ENCODE assay signal across 27 cellular contexts in the genomic region with DNA sequence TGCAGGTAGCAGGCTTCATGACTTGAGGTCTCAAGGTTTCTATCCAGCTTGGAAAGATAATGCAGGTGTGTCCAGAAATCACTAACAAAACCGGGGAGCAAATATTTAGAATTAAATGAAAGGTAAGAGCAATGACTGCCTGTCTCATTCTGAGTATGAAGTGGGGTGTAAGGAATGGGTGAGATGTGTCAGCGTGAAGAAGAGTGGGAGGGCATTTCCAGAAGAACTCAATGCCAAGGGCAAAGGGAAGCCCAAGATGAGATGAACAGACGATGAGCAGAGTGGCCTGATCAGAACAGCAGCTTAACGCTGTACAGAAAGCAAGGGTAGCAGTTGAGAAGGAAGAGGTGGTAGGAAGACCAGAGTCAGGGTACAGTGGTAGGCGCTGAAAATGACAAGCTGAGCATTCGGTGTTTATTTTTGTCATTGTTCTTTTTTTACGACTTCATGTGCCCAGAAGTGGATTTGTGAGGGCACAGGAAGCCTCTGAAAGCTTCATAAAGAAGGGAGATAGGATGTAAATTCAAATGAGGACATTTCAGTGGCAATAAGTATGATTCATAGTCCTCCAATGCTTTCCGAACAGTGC.
DNase-seq lines count a peak whose midpoint lies in the region; ATAC-seq, FAIRE-seq and TF ChIP-seq lines count a peak whose summit lies in the region.
"Had no signal": no experiment of that assay in that cellular context is flagged by ENCODE, and none has a peak within 500 bp of the region (broad histone marks: within the 10 kb centered on the region; RNA-seq: fewer than 3 reads in every experiment).

No MANE protein-coding gene starts in this region.

- no peak overlapping the region for H3K9ac ChIP-seq in astrocyte (ENCODE audit: low read length)

- H3K4me1 ChIP-seq in A673 (ENCODE audit: insufficient read depth, low read length, poor library complexity, severe bottlenecking) = peaks cover 49% of the 10 kb centered on the region
- no peaks in the 10 kb centered on the region for H3K4me1 ChIP-seq in astrocyte (ENCODE audit: insufficient read depth, low read length)
- H3K4me1 ChIP-seq: lower lobe of right lung had no signal

- POLR2A ChIA-PET in A673 (lab: Charles Lee; ENCODE audit: low non-redundant PET) = no interaction called here

- no peaks in the 10 kb centered on the region for H3K27me3 ChIP-seq in A673 (replicated peaks; ENCODE audit: insufficient read depth, low read depth, low read length, poor library complexity)
- H3K27me3 ChIP-seq in astrocyte (ENCODE audit: insufficient read depth, low read length) = no peaks in the 10 kb centered on the region
- H3K27me3 ChIP-seq in layer of hippocampus (ENCODE audit: control insufficient read depth, insufficient read depth, low read length) = no peaks in the 10 kb centered on the region
- H3K27me3 ChIP-seq: body of pancreas, ovary, right atrium auricular region had no signal

- intact Hi-C loops in A673 (cut with micrococcal nuclease; ENCODE audit: unreplicated experiment) = loop anchor here (5.0 to 10.0 kb wide), 2 partner anchors 185 to 507 kb away; no protein-coding TSS in a partner anchor

- no TSS peak for BruUV-seq in A673 (replicated peaks; lab: Mats Ljungman, UMichigan)

- FAIRE-seq in astrocyte (lab: Jason Lieb, UNC) = no peak
- FAIRE-seq: colon had no signal

- H3K27ac Mint-ChIP-seq in astrocyte (ENCODE audit: unreplicated experiment) = peak overlapping the region; percentile 67
- H3K27ac Mint-ChIP-seq: stimulated activated naive CD8-positive, alpha-beta T cell treated with anti-CD3 and anti-CD28 coated beads, Interleukin-15, Interleukin-2, amounts not matched to agents 100 ng/mL and 50 ng/mL, for 24 hours; type B pancreatic cell had no signal

- peaks cover 8% of the 10 kb centered on the region for H3K4me1 Mint-ChIP-seq in astrocyte (ENCODE audit: low read depth, unreplicated experiment)

- peak overlapping the region; percentile 20 for H3K27ac ChIP-seq in A673 (ENCODE audit: low read depth, low read length, poor library complexity, severe bottlenecking)
- H3K27ac ChIP-seq in astrocyte (ENCODE audit: low read depth, low read length) = no peak overlapping the region
- peak overlapping the region; percentile 3 for H3K27ac ChIP-seq in layer of hippocampus (ENCODE audit: low read depth, low read length)
- H3K27ac ChIP-seq: body of pancreas, lower lobe of right lung, ovary, right atrium auricular region had no signal

- CTCF ChIA-PET in A673 (lab: Charles Lee) = no interaction called here

- no peak for ATAC-seq in GM19397 (IDR thresholded peaks at IDR 0.05; ENCODE audit: unreplicated experiment)
- ATAC-seq: body of pancreas, lower lobe of right lung, mucosa of descending colon had no signal

- H3K4me2 ChIP-seq in astrocyte (ENCODE audit: low read length) = no peak overlapping the region

- H3K4me3 ChIP-seq in A673 (ENCODE audit: low read depth, low read length, poor library complexity, severe bottlenecking) (no peak overlapping the region), astrocyte (ENCODE audit: insufficient read depth, low read depth, low read length) (no peak overlapping the region)
- H3K4me3 ChIP-seq: body of pancreas, lower lobe of right lung, mucosa of descending colon, ovary, right atrium auricular region had no signal

- peaks cover 19% of the 10 kb centered on the region for H3K36me3 Mint-ChIP-seq in astrocyte (ENCODE audit: low read depth, unreplicated experiment)

- no peak overlapping the region for H3K4me3 Mint-ChIP-seq in astrocyte (ENCODE audit: unreplicated experiment)
- H3K4me3 Mint-ChIP-seq: activated naive CD8-positive, alpha-beta T cell treated with anti-CD3 and anti-CD28 coated beads, Interleukin-2, amount 50 U/mL, for 24 hours; nephron; stimulated activated naive CD8-positive, alpha-beta T cell treated with anti-CD3 and anti-CD28 coated beads, Interleukin-15, Interleukin-2, amounts not matched to agents 100 ng/mL and 50 ng/mL, for 24 hours; type B pancreatic cell had no signal

- TF ChIP-seq CTCF in A673 (conservative IDR thresholded peaks at IDR 0.05; ENCODE audit: low read depth, low read length) (no peak), astrocyte (IDR thresholded peaks at IDR 0.05; ENCODE audit: insufficient read depth, low read depth, low read length) (no peak)

- peaks cover 3% of the 10 kb centered on the region for H4K20me1 ChIP-seq in astrocyte (ENCODE audit: insufficient read depth, low read length)

- H3K9me3 ChIP-seq in A673 (ENCODE audit: low read depth, low read length, poor library complexity, severe bottlenecking) (no peaks in the 10 kb centered on the region), astrocyte (ENCODE audit: insufficient read depth, low read depth, low read length) (no peaks in the 10 kb centered on the region)
- H3K9me3 ChIP-seq: body of pancreas, lower lobe of right lung, mucosa of descending colon, ovary, right atrium auricular region had no signal

- no peaks in the 10 kb centered on the region for H3K79me2 ChIP-seq in astrocyte (ENCODE audit: insufficient read depth, low read length)

- DNase-seq in A673 (ENCODE audit: low spot score) (peak; percentile 57), DMS153 (lab: John Stamatoyannopoulos, UW) (peak; percentile 49), astrocyte (ENCODE audit: low read depth) (no peak), ureter (ENCODE audit: low spot score) (no peak), T-helper 9 cell (no peak), NCI-H2029 treated with DMSO at 0.1 percent for 48 hours (lab: John Stamatoyannopoulos, UW) (no peak)
- DNase-seq: activated CD4-positive, CD25-positive, alpha-beta regulatory T cell treated with anti-CD3 and anti-CD28 coated beads, Interleukin-2, amount 50 U/mL, for 72 hours; activated CD8-positive, alpha-beta memory T cell treated with anti-CD3 and anti-CD28 coated beads, Interleukin-2, amount 50 U/mL, for 48 hours; activated effector memory CD4-positive, alpha-beta T cell treated with anti-CD3 and anti-CD28 coated beads, Interleukin-2, amount 50 U/mL, for 16 hours; activated naive CD8-positive, alpha-beta T cell treated with anti-CD3 and anti-CD28 coated beads, Interleukin-2, amount 50 U/mL, for 24 hours; body of pancreas; islet precursor cell; lower lobe of right lung; mucosa of descending colon; NCI-H2107; NCI-H510A treated with DMSO at 0.1 percent for 48 hours; ovary; SHP77 treated with DMSO at 0.1 percent for 48 hours; stimulated activated CD4-positive, alpha-beta T cell treated with anti-CD3 and anti-CD28 coated beads, Interleukin-12 subunit alpha, Interleukin-12 subunit beta, amount 100 ng/mL, for 4 hours; stimulated activated CD4-positive, alpha-beta T cell treated with anti-CD3 and anti-CD28 coated beads, Interleukin-4, amount 100 ng/mL, for 4 hours had no signal

- peaks cover 47% of the 10 kb centered on the region for H3K36me3 ChIP-seq in A673 (ENCODE audit: insufficient read depth, low read length, poor library complexity, severe bottlenecking)
- peaks cover 19% of the 10 kb centered on the region for H3K36me3 ChIP-seq in astrocyte (ENCODE audit: insufficient read depth, low read length)
- H3K36me3 ChIP-seq: ovary had no signal

- H3K9me3 Mint-ChIP-seq in astrocyte (ENCODE audit: unreplicated experiment) = no peaks in the 10 kb centered on the region
- H3K9me3 Mint-ChIP-seq: activated naive CD8-positive, alpha-beta T cell treated with anti-CD3 and anti-CD28 coated beads, Interleukin-2, amount 50 U/mL, for 24 hours; stimulated activated naive CD8-positive, alpha-beta T cell treated with anti-CD3 and anti-CD28 coated beads, Interleukin-15, Interleukin-2, amounts not matched to agents 100 ng/mL and 50 ng/mL, for 24 hours; type B pancreatic cell had no signal

- no peak overlapping the region for H2AFZ ChIP-seq in astrocyte (ENCODE audit: low read depth, low read length)

- no peaks in the 10 kb centered on the region for H3K27me3 Mint-ChIP-seq in astrocyte (ENCODE audit: low read depth, unreplicated experiment)
- H3K27me3 Mint-ChIP-seq: activated naive CD8-positive, alpha-beta T cell treated with anti-CD3 and anti-CD28 coated beads, Interleukin-2, amount 50 U/mL, for 24 hours; stimulated activated naive CD8-positive, alpha-beta T cell treated with anti-CD3 and anti-CD28 coated beads, Interleukin-15, Interleukin-2, amounts not matched to agents 100 ng/mL and 50 ng/mL, for 24 hours; type B pancreatic cell had no signal

Comparison
In these comparisons a context has a peak if more than half of its experiments do, and no peak if none do; other contexts are left out.
1. DNase-seq: peak in A673 (single experiment) and DMS153 (single experiment); none in astrocyte (single experiment), ureter (single experiment), T-helper 9 cell (single experiment) and NCI-H2029 treated with DMSO at 0.1 percent for 48 hours (single experiment).